Comparison of ENCODE assay signal across 9 cellular contexts in genomic region chr7:712601-713457, GRCh38. TPM values are rescaled to one million over a fixed set of nuclear protein-coding genes. Genes with fewer than 3 reads are reported as not detected.
DNase-seq lines count a peak whose midpoint lies in the region; FAIRE-seq and TF ChIP-seq lines count a peak whose summit lies in the region.
"Had no signal": no experiment of that assay in that cellular context is flagged by ENCODE, and none has a peak within 500 bp of the region (broad histone marks: within the 10 kb centered on the region; RNA-seq: fewer than 3 reads in every experiment).

No MANE protein-coding gene starts in this region.

- TF ChIP-seq EP300 in neural cell (conservative IDR thresholded peaks at IDR 0.05; ENCODE audit: poor library complexity, severe bottlenecking) = no peak

- peaks cover 4% of the 10 kb centered on the region for H3K27me3 Mint-ChIP-seq in H9 (ENCODE audit: low read depth)

- H3K79me1 ChIP-seq in H9 (ENCODE audit: insufficient read depth, low read depth, low read length, poor library complexity, severe bottlenecking) = peaks cover 10% of the 10 kb centered on the region

- TF ChIP-seq POLR2A in GM12892 (IDR thresholded peaks at IDR 0.05; ENCODE audit: low read depth, low read length) = no peak

- peaks cover 0 to 3% of the 10 kb centered on the region in 2 experiments; a peak in 2 of 5 replicates for H3K9me3 Mint-ChIP-seq in H9

- no peak for FAIRE-seq in GM12892 (lab: Jason Lieb, UNC)

- H3K36me3 ChIP-seq in ectodermal cell (ENCODE audit: control insufficient read depth, insufficient read depth, low read length) = no peaks in the 10 kb centered on the region
- no peaks in the 10 kb centered on the region for H3K36me3 ChIP-seq in neural cell (ENCODE audit: insufficient read depth, low read length)

- no peak overlapping the region for H3K23ac ChIP-seq in H9 (ENCODE audit: insufficient read length, low read depth, low read length)

- H2BK120ac ChIP-seq in H9 (ENCODE audit: low read depth, low read length, poor library complexity, severe bottlenecking) = no peak overlapping the region

- peak overlapping the region; percentile 63 for H3K14ac ChIP-seq in H9 (ENCODE audit: insufficient read depth, low read length)

- POLR2A ChIA-PET in AG04449 (lab: Yijun Ruan, JAX) = no interaction called here

- no peak overlapping the region for H2BK15ac ChIP-seq in H9 (ENCODE audit: low read depth, low read length)

- H3K27ac Mint-ChIP-seq in H9 = peak overlapping the region in 2 of 3 experiments; percentile 41 to 49; a peak in 2 of 7 replicates

- DNase-seq in AG04449 (ENCODE audit: low read depth, low spot score) = no peak
- no peak for DNase-seq in H9
- DNase-seq in GM12892 (ENCODE audit: insufficient read length) = no peak
- no peak for DNase-seq in DMS114 treated with DMSO at 0.1 percent for 48 hours (lab: John Stamatoyannopoulos, UW; ENCODE audit: unreplicated experiment)
- DNase-seq in SHP77 treated with DMSO at 0.1 percent for 48 hours (lab: John Stamatoyannopoulos, UW) = no peak
- DNase-seq in NCI-H69 (lab: John Stamatoyannopoulos, UW) = no peak
- DNase-seq: RPMI8226 had no signal

- H4K8ac ChIP-seq in H9 (replicated peaks; ENCODE audit: insufficient read length, low read depth, low read length) = no peak overlapping the region

- H3K18ac ChIP-seq in H9 (ENCODE audit: insufficient read length, low read depth, low read length) = no peak overlapping the region

- H3K27me3 ChIP-seq in H9 (ENCODE audit: insufficient read depth, low read length) = no peaks in the 10 kb centered on the region
- H3K27me3 ChIP-seq in ectodermal cell (ENCODE audit: control insufficient read depth, insufficient read depth, low read length, poor library complexity, severe bottlenecking) = no peaks in the 10 kb centered on the region
- no peaks in the 10 kb centered on the region for H3K27me3 ChIP-seq in neural cell (ENCODE audit: insufficient read depth, low read depth, low read length)

- H3K9me2 ChIP-seq in neural cell (ENCODE audit: insufficient read depth, low read length) = no peaks in the 10 kb centered on the region

- CTCF ChIA-PET in AG04449 (lab: Yijun Ruan, JAX) = no interaction called here

- TF ChIP-seq CTCF in AG04449 (IDR thresholded peaks at IDR 0.05; ENCODE audit: insufficient read depth, low read length, missing control alignments) = no peak
- TF ChIP-seq CTCF in H9 (conservative IDR thresholded peaks at IDR 0.05) = no peak
- no peak for TF ChIP-seq CTCF in neural cell (IDR thresholded peaks at IDR 0.05; ENCODE audit: poor library complexity, severe bottlenecking)

- no peak overlapping the region for H2BK12ac ChIP-seq in H9 (ENCODE audit: insufficient read length, low read depth, low read length)

- no peak overlapping the region for H3T11ph ChIP-seq in H9 (ENCODE audit: low read length)

- H4K91ac ChIP-seq in H9 (ENCODE audit: insufficient read length, low read depth, low read length) = no peak overlapping the region

- H2BK5ac ChIP-seq in H9 (ENCODE audit: insufficient read length, low read length) = no peak overlapping the region

- H3K4me2 ChIP-seq in H9 (ENCODE audit: insufficient read depth, insufficient read length, low read length) (peak overlapping the region; percentile 46), neural cell (ENCODE audit: low read length) (no peak overlapping the region)

- WGBS in H9 (ENCODE audit: extremely low coverage, insufficient read length, low lambda C conversion rate) = no CpG with 5 or more reads among the region's 44 CpGs
- WGBS in ectodermal cell, 2 experiments = 35 to 41% methylated on average over 34 to 42 of the region's 44 CpGs

- H3K79me2 ChIP-seq in H9 (ENCODE audit: insufficient read depth, low read length) (no peaks in the 10 kb centered on the region; the same call in 1 of the 2 replicates), neural cell (replicated peaks; ENCODE audit: insufficient read depth, low read length) (no peaks in the 10 kb centered on the region)

- H3K4me3 Mint-ChIP-seq in H9 = peak overlapping the region; percentile 25 to 70

- H3K4me3 ChIP-seq in AG04449 (ENCODE audit: low read depth, low read length) = peak overlapping the region; percentile 27
- peak overlapping the region; percentile 22 for H3K4me3 ChIP-seq in ectodermal cell (ENCODE audit: insufficient read depth, low read depth, low read length)
- H3K4me3 ChIP-seq in neural cell (ENCODE audit: low read length) = peak overlapping the region; percentile 47

- H2AFZ ChIP-seq in H9 (ENCODE audit: low read length) (no peak overlapping the region), neural cell (ENCODE audit: low read depth, low read length) (no peak overlapping the region)

- H3F3A ChIP-seq in neural cell (ENCODE audit: insufficient read depth, low read length, poor library complexity, severe bottlenecking) = no peaks in the 10 kb centered on the region

- H3K4me1 Mint-ChIP-seq in H9 = peaks cover 5 to 17% of the 10 kb centered on the region in 2 experiments

- no peak overlapping the region for H3K9ac ChIP-seq in H9 (ENCODE audit: extremely low read depth, insufficient read length, low read length)
- peak overlapping the region; percentile 49 for H3K9ac ChIP-seq in neural cell (ENCODE audit: low read length)

- no peak overlapping the region for H2AK5ac ChIP-seq in H9 (ENCODE audit: insufficient read length, low read length)

- H3K23me2 ChIP-seq in H9 (ENCODE audit: insufficient read length, low read depth, low read length, poor library complexity, severe bottlenecking) = peaks cover 3% of the 10 kb centered on the region

- H3K27ac ChIP-seq in H9 (ENCODE audit: insufficient read length, low read depth, low read length) (no peak overlapping the region), ectodermal cell (ENCODE audit: insufficient read depth, low read depth, low read length, poor library complexity, severe bottlenecking) (no peak overlapping the region), neural cell (ENCODE audit: low read length) (no peak overlapping the region)

- no peak overlapping the region for H3K4ac ChIP-seq in H9 (ENCODE audit: low read depth, low read length)

- H4K20me1 ChIP-seq in H9 (ENCODE audit: control insufficient read depth, insufficient read depth, insufficient read length) (no peaks in the 10 kb centered on the region), neural cell (ENCODE audit: insufficient read depth) (no peaks in the 10 kb centered on the region)

- H2BK20ac ChIP-seq in H9 (ENCODE audit: low read depth, low read length, poor library complexity, severe bottlenecking) = no peak overlapping the region

- H3K9me3 ChIP-seq in H9 (ENCODE audit: control insufficient read depth, low read depth, low read length) (no peaks in the 10 kb centered on the region), ectodermal cell (ENCODE audit: control insufficient read depth, low read length) (no peaks in the 10 kb centered on the region), neural cell (ENCODE audit: low read length) (no peaks in the 10 kb centered on the region)

- H4K5ac ChIP-seq in H9 (ENCODE audit: insufficient read length, low read depth, low read length) = no peak overlapping the region

- H3K4me1 ChIP-seq in H9 (ENCODE audit: insufficient read depth, low read length) (no peaks in the 10 kb centered on the region), ectodermal cell (ENCODE audit: control insufficient read depth, insufficient read depth, low read length) (peaks cover 8% of the 10 kb centered on the region)

- H3K36me3 Mint-ChIP-seq in H9 (ENCODE audit: insufficient read depth in 1 of 3, low read depth in 3 of 3) = peaks cover 17 to 24% (median 19%) of the 10 kb centered on the region in 3 experiments

- H3K56ac ChIP-seq in H9 (ENCODE audit: insufficient read length, low read depth, low read length) = no peak overlapping the region

- TF ChIP-seq RAD21 in neural cell (conservative IDR thresholded peaks at IDR 0.05) = no peak

TF ChIP-seq in neural cell, 6 proteins besides CTCF, POLR2A, EP300 and RAD21:
- TF ChIP-seq EZH2 (IDR thresholded peaks at IDR 0.05; ENCODE audit: borderline replicate concordance, insufficient read depth, low read length, poor library complexity, severe bottlenecking) (no peak), TAF1 (IDR thresholded peaks at IDR 0.05; ENCODE audit: low read depth) (no peak), SMC3 (conservative IDR thresholded peaks at IDR 0.05; ENCODE audit: poor library complexity) (no peak), REST (IDR thresholded peaks at IDR 0.05; ENCODE audit: borderline replicate concordance) (no peak)

RNA-seq across cellular contexts. Expression of gene DNAAF5, which starts 13.7 kb away (rescaled TPM):
- 42.7 and 43.5 TPM in 2 replicates for total RNA-seq in H9 (2021)
- polyA plus RNA-seq in ectodermal cell (2013, experiment 1 of 4) = 46.5 TPM
- 48.7 TPM for polyA plus RNA-seq in ectodermal cell (2013, experiment 2 of 4)
- 34.0 TPM for polyA plus RNA-seq in ectodermal cell (2013, experiment 3 of 4)
- 39.4 TPM for polyA plus RNA-seq in ectodermal cell (2013, experiment 4 of 4)
- 5.3 and 8.0 TPM in 2 replicates for polyA plus RNA-seq in neural cell
- 8.5 and 12.2 TPM in 2 replicates for polyA minus RNA-seq in neural cell
- polyA plus RNA-seq in GM12892 (2012; ENCODE audit: missing spikeins) = 22.8 TPM

RNA-seq across cellular contexts. Expression of gene PRKAR1B, which starts 14.3 kb away (rescaled TPM):
- 43.3 and 44.2 TPM in 2 replicates for total RNA-seq in H9 (2021)
- 26.4 TPM for polyA plus RNA-seq in ectodermal cell (2013, experiment 1 of 4)
- polyA plus RNA-seq in ectodermal cell (2013, experiment 2 of 4) = 29.7 TPM
- polyA plus RNA-seq in ectodermal cell (2013, experiment 3 of 4) = 19.4 TPM
- polyA plus RNA-seq in ectodermal cell (2013, experiment 4 of 4) = 20.5 TPM
- polyA plus RNA-seq in neural cell = 38.6 and 44.1 TPM in 2 replicates
- polyA minus RNA-seq in neural cell = 33.1 and 36.5 TPM in 2 replicates
- polyA plus RNA-seq in GM12892 (2012; ENCODE audit: missing spikeins) = 13.1 TPM
